Comparison of ENCODE assay signal across 9 cellular contexts in the genomic region with DNA sequence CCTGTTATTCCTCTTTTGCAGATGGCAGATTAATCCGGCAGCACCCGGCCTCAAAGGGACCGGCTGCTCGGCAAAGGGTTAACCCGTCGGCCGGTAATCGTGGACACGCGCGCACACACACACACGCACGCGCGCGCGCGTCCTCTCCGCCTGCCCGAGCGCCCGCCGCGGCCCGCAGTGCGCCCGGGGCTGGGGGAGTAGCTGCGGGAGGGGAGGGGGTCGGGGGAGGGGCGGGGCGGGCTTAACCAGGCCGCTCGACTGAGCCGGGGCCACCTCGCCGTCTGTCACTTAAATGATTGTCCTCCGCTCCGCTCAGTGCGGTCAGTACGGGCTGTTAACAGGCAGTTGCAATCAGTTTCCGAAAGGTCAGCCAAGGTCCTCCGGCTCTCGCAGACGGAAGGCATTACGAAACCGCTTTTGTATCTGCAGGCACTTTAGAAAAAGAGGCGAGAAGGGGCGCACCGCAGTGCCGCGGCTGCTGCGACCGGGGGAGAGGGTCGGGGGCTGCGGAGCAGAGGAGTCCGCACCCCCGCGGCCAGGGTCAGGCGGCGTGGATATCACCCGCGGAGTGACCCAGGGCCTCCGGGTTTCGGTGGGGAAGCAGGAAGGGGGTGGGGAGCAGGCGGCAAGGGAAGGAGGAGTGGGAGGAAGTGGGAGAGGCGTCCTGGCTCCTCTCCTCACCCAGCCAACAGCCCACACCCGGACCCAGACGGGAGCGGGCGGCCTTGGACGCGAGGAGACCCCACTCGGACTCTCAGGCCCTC. TPM values are rescaled to one million over a fixed set of nuclear protein-coding genes. Genes with fewer than 3 reads are reported as not detected.
A peak's percentile ranks its signal among the peaks of the same experiment; 100 is the strongest.
DNase-seq lines count a peak whose midpoint lies in the region; ATAC-seq, FAIRE-seq and TF ChIP-seq lines count a peak whose summit lies in the region.
"Had no signal": no experiment of that assay in that cellular context is flagged by ENCODE, and none has a peak within 500 bp of the region (broad histone marks: within the 10 kb centered on the region; RNA-seq: fewer than 3 reads in every experiment).

No MANE protein-coding gene starts in this region.

- peaks cover 6% of the 10 kb centered on the region; the same call in 1 of the 2 replicates for H3K27me3 ChIP-seq in IMR-90 (ENCODE audit: control insufficient read depth, insufficient read depth, low read length)
- H3K27me3 ChIP-seq in SU-DHL-6 (ENCODE audit: low read length): no peaks in the 10 kb centered on the region
- H3K27me3 ChIP-seq in H1 (replicated peaks in 1 of 4; ENCODE audit: control insufficient read depth in 3 of 4, extremely low read depth in 1 of 4, insufficient read depth in 3 of 4, low read length in 3 of 4): peaks cover 8 to 22% (median 18%) of the 10 kb centered on the region in 4 experiments
- peaks cover 0 to 34% of the 10 kb centered on the region in 2 donors for H3K27me3 ChIP-seq in muscle layer of colon (ENCODE audit: control insufficient read depth in 1 of 2, insufficient read depth in 2 of 2, low read length in 2 of 2)

- peak overlapping the region; percentile 43; the same call in 1 of the 2 replicates for H3K4ac ChIP-seq in IMR-90 (ENCODE audit: low read depth, low read length)
- peak overlapping the region; percentile 78 for H3K4ac ChIP-seq in H1 (replicated peaks; ENCODE audit: insufficient read length, low read depth, low read length)

- 0 out of 3 replicates have a peak overlapping the region, but pooled peaks have one; percentile 50 for H2BK15ac ChIP-seq in IMR-90 (ENCODE audit: low read depth, low read length)
- H2BK15ac ChIP-seq in H1 (ENCODE audit: low read length): no peak overlapping the region

- H3K27ac ChIP-seq in IMR-90 (ENCODE audit: insufficient read depth, low read length) (no peak overlapping the region), SU-DHL-6 (ENCODE audit: low read depth, low read length) (no peak overlapping the region), H1 (ENCODE audit: low read depth, low read length) (no peak overlapping the region; the same call in 1 of the 2 replicates), muscle layer of colon (ENCODE audit: low read depth, low read length) (peak overlapping the region; percentile 61)

- H3K9me3 Mint-ChIP-seq in Calu3 (ENCODE audit: low read depth, unreplicated experiment): no peaks in the 10 kb centered on the region

- H3K18ac ChIP-seq in IMR-90 (ENCODE audit: low read depth, low read length) (no peak overlapping the region; the same call in 1 of the 2 replicates), H1 (ENCODE audit: extremely low read depth, low read length) (0 out of 2 replicates have a peak overlapping the region, but pooled peaks have one; percentile 2)

- in situ Hi-C loops in IMR-90 (cut with MboI; ENCODE audit: low sequenced_read_pairs): no loop called here

- CTCF ChIA-PET in Calu3 (lab: Charles Lee) (interaction anchor here (0.5 kb wide), 1 partner anchor 56 kb away, joined by 4 read pairs; no protein-coding TSS in a partner anchor), IMR-90 (lab: Yijun Ruan, JAX) (no interaction called here), H1 (lab: Charles Lee; ENCODE audit: partially characterized antibody) (interaction anchor here (0.6 kb wide), 1 partner anchor 25 kb away, joined by 3 read pairs; no protein-coding TSS in a partner anchor)

- WGBS in IMR-90 (ENCODE audit: extremely low coverage in 2 of 2, insufficient read length in 1 of 2), 2 experiments: 4% methylated on average over 16 of the region's 73 CpGs; no CpG with 5 or more reads in 1 of the 2 experiments
- WGBS in H1 (ENCODE audit: extremely low coverage in 1 of 2, insufficient coverage in 1 of 2, insufficient read length in 1 of 2, insufficient replicate concordance in 2 of 2, low coverage in 1 of 2, low lambda C conversion rate in 2 of 2, missing lambda C conversion rate in 1 of 2), 2 experiments: 0% methylated on average over 7 of the region's 73 CpGs; no CpG with 5 or more reads in 1 of the 2 experiments

- BruUV-seq in Calu3 (replicated peaks; lab: Mats Ljungman, UMichigan): no TSS peak
- no TSS peak for BruUV-seq in IMR-90 (replicated peaks; lab: Mats Ljungman, UMichigan)

- H3K27me3 Mint-ChIP-seq in Calu3 (ENCODE audit: unreplicated experiment): no peaks in the 10 kb centered on the region

- POLR2A ChIA-PET in IMR-90 (lab: Charles Lee; ENCODE audit: unreplicated experiment) (interaction anchor here (0.7 kb wide), 1 partner anchor 59 kb away, joined by 4 read pairs; no protein-coding TSS in a partner anchor), H1 (lab: Charles Lee; ENCODE audit: partially characterized antibody) (interaction anchor here (0.6 to 20.0 kb wide), 6 partner anchors 10 to 144 kb away, joined by 3 to 509 read pairs (median 12); a partner anchor contains a TSS)

- peak overlapping the region in 1 of 2 experiments; percentile 28; a peak in 1 of 4 replicates for H4K8ac ChIP-seq in IMR-90 (ENCODE audit: low read depth in 2 of 2, low read length in 2 of 2)
- H4K8ac ChIP-seq in H1 (ENCODE audit: extremely low read depth, insufficient read depth, low read length): no peak overlapping the region; the same call in 1 of the 2 replicates

- H3K23me2 ChIP-seq in H1 (ENCODE audit: low read depth, low read length): peaks cover 30% of the 10 kb centered on the region; the same call in 1 of the 2 replicates

- H3K4me3 ChIP-seq in IMR-90 (ENCODE audit: insufficient read depth, low read depth, low read length) (peak overlapping the region; percentile 40; the same call in 1 of the 2 replicates), SU-DHL-6 (ENCODE audit: insufficient read depth, low read length, poor library complexity, severe bottlenecking) (no peak overlapping the region), H1 (ENCODE audit: extremely low read depth in 1 of 4, insufficient read depth in 2 of 4, low read depth in 3 of 4, low read length in 4 of 4) (peak overlapping the region; percentile 54 to 86 (median 62)), muscle layer of colon (ENCODE audit: low read depth in 1 of 2, low read length in 2 of 2) (peak overlapping the region; percentile 41 to 49)

- no peaks in the 10 kb centered on the region for H3K9me2 ChIP-seq in SU-DHL-6 (replicated peaks; ENCODE audit: insufficient read depth, low read length)

- H3K4me3 Mint-ChIP-seq in Calu3 (ENCODE audit: low read depth, unreplicated experiment): peak overlapping the region; percentile 67

- TF ChIP-seq EP300 in H1 (IDR thresholded peaks at IDR 0.05; ENCODE audit: borderline replicate concordance in 1 of 2, low read depth in 2 of 2, low read length in 2 of 2): no peak

- H3F3A ChIP-seq in SU-DHL-6 (ENCODE audit: insufficient read depth): no peaks in the 10 kb centered on the region

- H3K14ac ChIP-seq in IMR-90 (replicated peaks; ENCODE audit: low read depth, low read length) (no peak overlapping the region), H1 (ENCODE audit: insufficient read length) (no peak overlapping the region)

- H2AK5ac ChIP-seq in IMR-90 (ENCODE audit: low read depth, low read length): no peak overlapping the region
- H2AK5ac ChIP-seq in H1 (ENCODE audit: low read depth, low read length): no peak overlapping the region

- peak overlapping the region; percentile 69 for H2AFZ ChIP-seq in IMR-90 (replicated peaks; ENCODE audit: low read length, poor library complexity)
- no peak overlapping the region for H2AFZ ChIP-seq in SU-DHL-6 (ENCODE audit: low read depth, low read length, severe bottlenecking)
- H2AFZ ChIP-seq in H1 (ENCODE audit: low read length): no peak overlapping the region

- no peak overlapping the region for H3K9ac ChIP-seq in IMR-90 (ENCODE audit: low read depth, low read length)
- H3K9ac ChIP-seq in SU-DHL-6 (ENCODE audit: low read length): no peak overlapping the region
- peak overlapping the region in 3 of 4 experiments; percentile 41 to 62 (median 45); a peak in 5 of 7 replicates for H3K9ac ChIP-seq in H1 (replicated peaks in 1 of 4; ENCODE audit: extremely low read depth in 1 of 4, low read depth in 3 of 4, low read length in 3 of 4)
- H3K9ac ChIP-seq in muscle layer of colon (ENCODE audit: low read length): no peak overlapping the region

- dilution Hi-C loops in IMR-90 (cut with HindIII; ENCODE audit: low sequenced_read_pairs, unreplicated experiment): no loop called here

- H4K91ac ChIP-seq in IMR-90 (ENCODE audit: insufficient read depth, low read depth, low read length) (no peak overlapping the region), H1 (replicated peaks; ENCODE audit: insufficient read length, low read length) (peak overlapping the region; percentile 80)

- FAIRE-seq in H1 (lab: Jason Lieb, UNC): no peak
- FAIRE-seq: TTC549 had no signal

- H3K36me3 ChIP-seq in IMR-90 (ENCODE audit: control insufficient read depth, insufficient read depth, low read length) (no peaks in the 10 kb centered on the region), SU-DHL-6 (ENCODE audit: low read length) (no peaks in the 10 kb centered on the region), H1 (ENCODE audit: control insufficient read depth in 2 of 4, insufficient read depth in 4 of 4, low read length in 3 of 4) (no peaks in the 10 kb centered on the region), muscle layer of colon (ENCODE audit: insufficient read depth, low read length) (no peaks in the 10 kb centered on the region)

- peak overlapping the region; percentile 9 for H2AK9ac ChIP-seq in IMR-90 (replicated peaks; ENCODE audit: low read depth, low read length, poor library complexity)

- H3K9me3 ChIP-seq in IMR-90 (ENCODE audit: control insufficient read depth, insufficient read depth, low read length) (no peaks in the 10 kb centered on the region), SU-DHL-6 (ENCODE audit: insufficient read depth, low read length) (no peaks in the 10 kb centered on the region), H1 (ENCODE audit: insufficient read depth in 2 of 2, low read depth in 1 of 2, low read length in 1 of 2) (no peaks in the 10 kb centered on the region), muscle layer of colon (ENCODE audit: low read length) (no peaks in the 10 kb centered on the region)

- H3K4me1 ChIP-seq in IMR-90 (ENCODE audit: control insufficient read depth, insufficient read depth, low read length) (peaks cover 2% of the 10 kb centered on the region; the same call in 1 of the 2 replicates), H1 (replicated peaks in 1 of 4; ENCODE audit: control insufficient read depth in 3 of 4, insufficient read depth in 4 of 4, low read length in 3 of 4) (peaks cover 0 to 18% (median 9%) of the 10 kb centered on the region in 4 experiments; a peak in 6 of 7 replicates), muscle layer of colon (ENCODE audit: insufficient read depth, low read length) (no peaks in the 10 kb centered on the region)

- no peak overlapping the region for H2BK20ac ChIP-seq in IMR-90 (ENCODE audit: low read depth, low read length)
- H2BK20ac ChIP-seq in H1 (ENCODE audit: low read length): no peak overlapping the region

- no peaks in the 10 kb centered on the region for H3K79me2 ChIP-seq in SU-DHL-6 (ENCODE audit: insufficient read depth, low read length)
- H3K79me2 ChIP-seq in H1 (ENCODE audit: control insufficient read depth in 1 of 2, insufficient read depth in 2 of 2, low read length in 2 of 2): no peaks in the 10 kb centered on the region; a peak in 1 of 4 replicates

- ATAC-seq in IMR-90 (ENCODE audit: low read depth) (peak; percentile 16; the same call in 1 of the 2 replicates), GM21367 (IDR thresholded peaks at IDR 0.05; ENCODE audit: unreplicated experiment) (no peak), HG02610 (IDR thresholded peaks at IDR 0.05; ENCODE audit: unreplicated experiment) (no peak)

- TF ChIP-seq CTCF in Calu3 (IDR thresholded peaks at IDR 0.05; ENCODE audit: unreplicated experiment) (no peak), IMR-90 (conservative IDR thresholded peaks at IDR 0.05; ENCODE audit: low read depth, low read length) (no peak), SU-DHL-6 (IDR thresholded peaks at IDR 0.05; ENCODE audit: insufficient read depth, low read length, poor library complexity, severe bottlenecking) (no peak), H1 (IDR thresholded peaks at IDR 0.05; ENCODE audit: control extremely low read depth in 1 of 3, insufficient read depth in 1 of 3, low read depth in 1 of 3, low read length in 3 of 3) (no peak)

- H3K56ac ChIP-seq in IMR-90 (ENCODE audit: extremely low read depth, insufficient read depth, low read length) (no peak overlapping the region), H1 (replicated peaks; ENCODE audit: insufficient read length, low read depth, low read length) (peak overlapping the region; percentile 1)

- H3K36me3 Mint-ChIP-seq in Calu3 (ENCODE audit: insufficient read depth, unreplicated experiment): peaks cover 24% of the 10 kb centered on the region

- H3K23ac ChIP-seq in IMR-90 (ENCODE audit: low read depth, low read length): no peak overlapping the region
- no peak overlapping the region for H3K23ac ChIP-seq in H1 (ENCODE audit: insufficient read length)

- H4K20me1 ChIP-seq in IMR-90 (ENCODE audit: insufficient read depth, low read length): no peaks in the 10 kb centered on the region
- H4K20me1 ChIP-seq in SU-DHL-6 (ENCODE audit: low read depth, low read length): no peaks in the 10 kb centered on the region
- H4K20me1 ChIP-seq in H1 (replicated peaks in 1 of 2; ENCODE audit: control insufficient read depth in 1 of 2, insufficient read depth in 2 of 2, low read length in 2 of 2): no peaks in the 10 kb centered on the region

- H3K79me1 ChIP-seq in IMR-90 (ENCODE audit: low read depth in 1 of 2, low read length in 2 of 2) (no peaks in the 10 kb centered on the region), H1 (ENCODE audit: low read depth, low read length) (no peaks in the 10 kb centered on the region)

- no peak overlapping the region for H2BK5ac ChIP-seq in IMR-90 (ENCODE audit: low read depth, low read length, poor library complexity, severe bottlenecking)
- peak overlapping the region; percentile 66; the same call in 1 of the 2 replicates for H2BK5ac ChIP-seq in H1 (ENCODE audit: low read depth, low read length)

- no peak overlapping the region for H3K27ac Mint-ChIP-seq in Calu3 (ENCODE audit: unreplicated experiment)

- TF ChIP-seq POLR2A in IMR-90 (IDR thresholded peaks at IDR 0.05; ENCODE audit: low read depth, low read length): no peak
- TF ChIP-seq POLR2A in H1 (IDR thresholded peaks at IDR 0.05; ENCODE audit: control extremely low read depth in 1 of 2, low read depth in 2 of 2, low read length in 2 of 2): 0 out of 3 replicates have a peak, but pooled peaks of 1 of the 2 experiments have one; percentile 15

- H3K4me1 Mint-ChIP-seq in Calu3 (ENCODE audit: low read depth, unreplicated experiment): no peaks in the 10 kb centered on the region

- H3K9me1 ChIP-seq in IMR-90 (ENCODE audit: insufficient read depth, low read length): no peaks in the 10 kb centered on the region

- no peak for DNase-seq in Calu3
- DNase-seq in IMR-90: peak; percentile 50
- DNase-seq in H1 (ENCODE audit: low read depth in 1 of 2, low spot score in 2 of 2): peak in 1 of 2 experiments; percentile 52
- no peak for DNase-seq in mesenteric fat pad (ENCODE audit: low spot score)

- H2BK120ac ChIP-seq in IMR-90 (ENCODE audit: low read depth, low read length) (peak overlapping the region; percentile 40; the same call in 1 of the 2 replicates), H1 (replicated peaks; ENCODE audit: low read depth, low read length) (no peak overlapping the region)

- intact Hi-C loops in Calu3 (cut with micrococcal nuclease; ENCODE audit: unreplicated experiment): loop anchor here (10.0 kb wide), 1 partner anchor 50 kb away; no protein-coding TSS in a partner anchor
- intact Hi-C loops in IMR-90 (cut with micrococcal nuclease): loop anchor here (1.0 to 10.0 kb wide), 4 partner anchors 58 to 420 kb away; a partner anchor contains a TSS

- H2BK12ac ChIP-seq in H1 (ENCODE audit: low read depth, low read length): no peak overlapping the region

- TF ChIP-seq RAD21 in IMR-90 (IDR thresholded peaks at IDR 0.05; ENCODE audit: low read length) (no peak), H1 (IDR thresholded peaks at IDR 0.05 in 1 of 2, conservative IDR thresholded peaks at IDR 0.05 in 1 of 2; ENCODE audit: low read depth in 2 of 2, low read length in 2 of 2) (no peak)

- H3K4me2 ChIP-seq in IMR-90 (ENCODE audit: low read depth, low read length) (peak overlapping the region; percentile 60), SU-DHL-6 (ENCODE audit: low read depth, low read length, poor library complexity, severe bottlenecking) (peak overlapping the region; percentile 62), H1 (ENCODE audit: insufficient read depth in 1 of 2, low read depth in 2 of 2, low read length in 2 of 2) (peak overlapping the region; percentile 84 to 92)

- H4K5ac ChIP-seq in IMR-90 (ENCODE audit: low read depth, low read length) (no peak overlapping the region), H1 (ENCODE audit: insufficient read length, low read depth, low read length) (peak overlapping the region; percentile 2)

RNA-seq across cellular contexts. Expression of a gene that starts 57.3 kb away (rescaled TPM):
- total RNA-seq in Calu3 (2022) (20.6 and 21.1 TPM in 2 replicates), IMR-90 (2012; rRNA removed) (7.5 and 8.9 TPM in 2 replicates), mesenteric fat pad (20.5 TPM)
- polyA plus RNA-seq in IMR-90 (2012; rRNA removed) (7.9 and 9.0 TPM in 2 replicates), H1 (2011; rRNA removed) (25.0 and 38.7 TPM in 2 replicates)
- polyA plus RNA-seq in IMR-90 (2012; cell fraction: cytosol; rRNA removed): 5.3 and 6.2 TPM in 2 replicates
- polyA plus RNA-seq in IMR-90 (2012; cell fraction: nucleus; rRNA removed; ENCODE audit: low replicate concordance): 7.8 and 17.4 TPM in 2 replicates
- total RNA-seq in H1 (2021; fragmentation: NEBNext Ultra II Directional; extraction: Animal tissue kit (Norgen Biotek cat#: 25700)): 50.8 and 54.7 TPM in 2 replicates
- 23.7 TPM for polyA plus RNA-seq in H1 (2011; cell fraction: cytosol; rRNA removed)
- 71.8 TPM for polyA plus RNA-seq in H1 (2011; cell fraction: nucleus; rRNA removed)
- 30.9 to 39.5 TPM (median 38.0 TPM) in 4 replicates for polyA plus RNA-seq in H1 (2012, experiment 1 of 2)
- 13.5 TPM for polyA plus RNA-seq in H1 (2012, experiment 2 of 2)
- polyA plus RNA-seq in H1 (2013, experiment 1 of 2): 27.2 TPM
- polyA plus RNA-seq in H1 (2013, experiment 2 of 2): 25.2 TPM
- 34.2 and 37.3 TPM in 2 replicates for polyA minus RNA-seq in H1 (2011; rRNA and poly(A)+ RNA removed)
- polyA minus RNA-seq in H1 (2011; cell fraction: cytosol; rRNA and poly(A)+ RNA removed): 61.1 TPM
- 51.4 TPM for polyA minus RNA-seq in H1 (2011; cell fraction: nucleus; rRNA and poly(A)+ RNA removed)

Comparison
In these comparisons a context has a peak if more than half of its experiments do, and no peak if none do; other contexts are left out.
1. H3K9ac ChIP-seq: peak in H1 (3 of 4); none in IMR-90 (single experiment), SU-DHL-6 (single experiment) and muscle layer of colon (single experiment).
2. Peak in every context shown above with its lines, with median percentiles within 50 percentile points of each other: H3K4me2 ChIP-seq.